Comparison of ENCODE assay signal across 18 cellular contexts in genomic region chr2:98787700-98788099, GRCh38. TPM values are rescaled to one million over a fixed set of nuclear protein-coding genes. Genes with fewer than 3 reads are reported as not detected.
DNase-seq lines count a peak whose midpoint lies in the region; ATAC-seq and TF ChIP-seq lines count a peak whose summit lies in the region.
"Had no signal": no experiment of that assay in that cellular context is flagged by ENCODE, and none has a peak within 500 bp of the region (broad histone marks: within the 10 kb centered on the region; RNA-seq: fewer than 3 reads in every experiment).

No MANE protein-coding gene starts in this region.

- H3K4me2 ChIP-seq in parathyroid adenoma (ENCODE audit: low read length) (no peak overlapping the region), SK-N-SH (no peak overlapping the region)
- H3K4me2 ChIP-seq: KMS-11 had no signal

- H3K9ac ChIP-seq in parathyroid adenoma (no peak overlapping the region), SK-N-SH (no peak overlapping the region)
- H3K9ac ChIP-seq: KMS-11 had no signal

- no peak for ATAC-seq in activated T-helper 17 cell treated with anti-CD3 and anti-CD28 coated beads, Interleukin-2, amount 50 U/mL, for 72 hours (replicated peaks)
- no peak for ATAC-seq in activated CD8-positive, alpha-beta memory T cell treated with anti-CD3 and anti-CD28 coated beads, Interleukin-2, amount 10 ng/mL, durations not matched to agents 7 days and 5 days
- ATAC-seq: Right ventricle myocardium inferior had no signal

- no peak overlapping the region for H3K4me3 Mint-ChIP-seq in Caco-2 (ENCODE audit: unreplicated experiment)
- H3K4me3 Mint-ChIP-seq in activated T-helper 17 cell treated with anti-CD3 and anti-CD28 coated beads, Interleukin-2, amount 50 U/mL, for 72 hours: no peak overlapping the region
- H3K4me3 Mint-ChIP-seq in activated CD8-positive, alpha-beta memory T cell treated with anti-CD3 and anti-CD28 coated beads, Interleukin-2, amount 10 ng/mL, durations not matched to agents 7 days and 5 days: no peak overlapping the region
- H3K4me3 Mint-ChIP-seq: CD4-positive, alpha-beta memory T cell had no signal

- H3K9me2 ChIP-seq in SK-N-SH: no peaks in the 10 kb centered on the region

- DNase-seq in Caco-2 (peak in 1 of 2 experiments; percentile 55), GM19238 (ENCODE audit: insufficient read length, low spot score) (no peak), T-helper 9 cell (no peak), SK-N-SH (no peak)
- no peak for DNase-seq in activated CD8-positive, alpha-beta memory T cell treated with anti-CD3 and anti-CD28 coated beads, Interleukin-2, amount 10 ng/mL, durations not matched to agents 7 days and 5 days
- DNase-seq: CD4-positive, alpha-beta memory T cell; IMR-90; NCI-H1105 treated with DMSO at 0.1 percent for 48 hours; NCI-H2029 treated with DMSO at 0.1 percent for 48 hours; NCI-H226; NCI-H748 treated with DMSO at 0.1 percent for 48 hours; SW 1271 had no signal

- no peaks in the 10 kb centered on the region for H3K27me3 Mint-ChIP-seq in Caco-2 (ENCODE audit: insufficient read depth, unreplicated experiment)
- no peaks in the 10 kb centered on the region for H3K27me3 Mint-ChIP-seq in activated T-helper 17 cell treated with anti-CD3 and anti-CD28 coated beads, Interleukin-2, amount 50 U/mL, for 72 hours
- peaks cover 3% of the 10 kb centered on the region for H3K27me3 Mint-ChIP-seq in activated CD8-positive, alpha-beta memory T cell treated with anti-CD3 and anti-CD28 coated beads, Interleukin-2, amount 10 ng/mL, durations not matched to agents 7 days and 5 days
- H3K27me3 Mint-ChIP-seq: CD4-positive, alpha-beta memory T cell had no signal

- H4K20me1 ChIP-seq in SK-N-SH (ENCODE audit: insufficient read depth): no peaks in the 10 kb centered on the region

- intact Hi-C loops in Caco-2 (cut with micrococcal nuclease; ENCODE audit: unreplicated experiment): no loop called here

- BruUV-seq in Caco-2 (replicated peaks; lab: Mats Ljungman, UMichigan): no TSS peak

- H3F3A ChIP-seq in SK-N-SH (replicated peaks; ENCODE audit: insufficient read depth): no peaks in the 10 kb centered on the region

- 58% methylated on average over 5 of the region's 8 CpGs for WGBS in SK-N-SH (ENCODE audit: low lambda C conversion rate)

- TF ChIP-seq CTCF in Caco-2 (IDR thresholded peaks at IDR 0.05; ENCODE audit: insufficient read depth in 1 of 2, low read depth in 1 of 2, low read length in 1 of 2, severe bottlenecking in 1 of 2, unreplicated experiment in 1 of 2) (no peak), parathyroid adenoma (IDR thresholded peaks at IDR 0.05) (no peak), SK-N-SH (IDR thresholded peaks at IDR 0.05) (no peak)

- no peaks in the 10 kb centered on the region for H3K79me2 ChIP-seq in parathyroid adenoma
- no peaks in the 10 kb centered on the region for H3K79me2 ChIP-seq in SK-N-SH (ENCODE audit: insufficient read depth)

- H3K36me3 Mint-ChIP-seq in Caco-2 (ENCODE audit: insufficient read depth, unreplicated experiment): no peaks in the 10 kb centered on the region
- H3K36me3 Mint-ChIP-seq in activated T-helper 17 cell treated with anti-CD3 and anti-CD28 coated beads, Interleukin-2, amount 50 U/mL, for 72 hours (ENCODE audit: low read depth): no peaks in the 10 kb centered on the region
- H3K36me3 Mint-ChIP-seq in activated CD8-positive, alpha-beta memory T cell treated with anti-CD3 and anti-CD28 coated beads, Interleukin-2, amount 10 ng/mL, durations not matched to agents 7 days and 5 days: no peaks in the 10 kb centered on the region
- H3K36me3 Mint-ChIP-seq: CD4-positive, alpha-beta memory T cell had no signal

- H3K4me1 ChIP-seq in Caco-2: peaks cover 22% of the 10 kb centered on the region
- peaks cover 28% of the 10 kb centered on the region for H3K4me1 ChIP-seq in parathyroid adenoma
- no peaks in the 10 kb centered on the region; a peak in 1 of 4 replicates for H3K4me1 ChIP-seq in SK-N-SH (ENCODE audit: control insufficient read depth in 1 of 2, insufficient read depth in 2 of 2, low read depth in 1 of 2, low read length in 1 of 2)

- peak overlapping the region; percentile 76 for H3K27ac Mint-ChIP-seq in Caco-2 (ENCODE audit: unreplicated experiment)
- peak overlapping the region; percentile 38 for H3K27ac Mint-ChIP-seq in activated T-helper 17 cell treated with anti-CD3 and anti-CD28 coated beads, Interleukin-2, amount 50 U/mL, for 72 hours
- H3K27ac Mint-ChIP-seq in activated CD8-positive, alpha-beta memory T cell treated with anti-CD3 and anti-CD28 coated beads, Interleukin-2, amount 10 ng/mL, durations not matched to agents 7 days and 5 days: no peak overlapping the region

- no peak for TF ChIP-seq RAD21 in SK-N-SH (IDR thresholded peaks at IDR 0.05; ENCODE audit: low read length)

- POLR2A ChIA-PET in Caco-2 (lab: Charles Lee): no interaction called here
- POLR2A ChIA-PET in SK-N-SH (lab: Yijun Ruan, JAX): no interaction called here

- peaks cover 15% of the 10 kb centered on the region for H3K9me3 Mint-ChIP-seq in Caco-2 (ENCODE audit: unreplicated experiment)
- H3K9me3 Mint-ChIP-seq in activated T-helper 17 cell treated with anti-CD3 and anti-CD28 coated beads, Interleukin-2, amount 50 U/mL, for 72 hours: no peaks in the 10 kb centered on the region
- no peaks in the 10 kb centered on the region for H3K9me3 Mint-ChIP-seq in activated CD8-positive, alpha-beta memory T cell treated with anti-CD3 and anti-CD28 coated beads, Interleukin-2, amount 10 ng/mL, durations not matched to agents 7 days and 5 days (ENCODE audit: low read depth)

- peak overlapping the region; percentile 38 for H3K27ac ChIP-seq in KOPT-K1 (ENCODE audit: low read depth, low read length, poor library complexity, severe bottlenecking)
- H3K27ac ChIP-seq in parathyroid adenoma: no peak overlapping the region
- no peak overlapping the region for H3K27ac ChIP-seq in SK-N-SH (ENCODE audit: low read depth in 2 of 2, low read length in 1 of 2)
- H3K27ac ChIP-seq: KMS-11 had no signal

- H3K9me3 ChIP-seq in Caco-2 (peaks cover 8% of the 10 kb centered on the region), KOPT-K1 (ENCODE audit: insufficient read depth, low read length, poor library complexity, severe bottlenecking) (peaks cover under 1% of the 10 kb centered on the region), parathyroid adenoma (ENCODE audit: control insufficient read depth, low read length) (no peaks in the 10 kb centered on the region), SK-N-SH (no peaks in the 10 kb centered on the region)

- no peaks in the 10 kb centered on the region for H3K36me3 ChIP-seq in Caco-2 (ENCODE audit: control insufficient read depth, insufficient read depth, low read length)
- no peaks in the 10 kb centered on the region for H3K36me3 ChIP-seq in KOPT-K1 (ENCODE audit: insufficient read depth, low read length)
- no peaks in the 10 kb centered on the region for H3K36me3 ChIP-seq in parathyroid adenoma (ENCODE audit: control insufficient read depth, insufficient read depth, low read length)
- no peaks in the 10 kb centered on the region for H3K36me3 ChIP-seq in SK-N-SH (replicated peaks in 1 of 2; ENCODE audit: control insufficient read depth in 1 of 2, insufficient read depth in 2 of 2, low read length in 1 of 2)

- H3K4me3 ChIP-seq in Caco-2 (ENCODE audit: low read depth, low read length) (no peak overlapping the region), parathyroid adenoma (ENCODE audit: low read depth, low read length) (no peak overlapping the region), SK-N-SH (ENCODE audit: low read depth in 2 of 2, low read length in 1 of 2) (no peak overlapping the region)

- TF ChIP-seq EP300 in SK-N-SH (IDR thresholded peaks at IDR 0.05; ENCODE audit: borderline replicate concordance in 1 of 2, low read depth in 1 of 2, low read length in 1 of 2): no peak

- peak overlapping the region; percentile 65 for H2AFZ ChIP-seq in parathyroid adenoma
- H2AFZ ChIP-seq in SK-N-SH (ENCODE audit: low read depth): no peak overlapping the region

- H3K27me3 ChIP-seq in Caco-2 (replicated peaks; ENCODE audit: control insufficient read depth, insufficient read depth, low read length) (no peaks in the 10 kb centered on the region), parathyroid adenoma (ENCODE audit: control insufficient read depth, insufficient read depth, low read length) (no peaks in the 10 kb centered on the region), SK-N-SH (ENCODE audit: insufficient read depth) (no peaks in the 10 kb centered on the region)

- CTCF ChIA-PET in Caco-2 (lab: Charles Lee): no interaction called here
- CTCF ChIA-PET in SK-N-SH (lab: Yijun Ruan, JAX): no interaction called here
- CTCF ChIA-PET in activated CD8-positive, alpha-beta memory T cell treated with anti-CD3 and anti-CD28 coated beads, Interleukin-2, amount 10 ng/mL, durations not matched to agents 7 days and 5 days (lab: Charles Lee): interaction anchor here (0.9 kb wide), 1 partner anchor 8 kb away, joined by 3 read pairs; no protein-coding TSS in a partner anchor

- H3K4me1 Mint-ChIP-seq in Caco-2 (ENCODE audit: low read depth, unreplicated experiment): peaks cover 25% of the 10 kb centered on the region
- peaks cover 3% of the 10 kb centered on the region for H3K4me1 Mint-ChIP-seq in activated T-helper 17 cell treated with anti-CD3 and anti-CD28 coated beads, Interleukin-2, amount 50 U/mL, for 72 hours
- no peaks in the 10 kb centered on the region for H3K4me1 Mint-ChIP-seq in activated CD8-positive, alpha-beta memory T cell treated with anti-CD3 and anti-CD28 coated beads, Interleukin-2, amount 10 ng/mL, durations not matched to agents 7 days and 5 days

TF ChIP-seq in SK-N-SH, 30 proteins besides CTCF, POLR2A, EP300 and RAD21:
- TF ChIP-seq NRF1 (IDR thresholded peaks at IDR 0.05; ENCODE audit: low read depth, low read length): no peak

RNA-seq across cellular contexts. Expression of gene MGAT4A, which starts 56.8 kb away (rescaled TPM):
- 63.7 and 72.3 TPM in 2 replicates for total RNA-seq in Caco-2 (2022)
- total RNA-seq in activated T-helper 17 cell treated with anti-CD3 and anti-CD28 coated beads, Interleukin-2, amount 50 U/mL, for 72 hours: 10 to 100 TPM; 79.7 to 99.0 TPM
- polyA plus RNA-seq in SK-N-SH (2012; rRNA removed): 0.05 and 0.07 TPM in 2 replicates
- polyA plus RNA-seq in SK-N-SH (2012; cell fraction: cytosol; rRNA removed): 0.09 and 0.33 TPM in 2 replicates
- polyA plus RNA-seq in SK-N-SH (2012; cell fraction: nucleus; rRNA removed): 0.13 and 0.37 TPM in 2 replicates
- total RNA-seq in activated CD8-positive, alpha-beta memory T cell treated with anti-CD3 and anti-CD28 coated beads, Interleukin-2, amount 10 ng/mL, durations not matched to agents 7 days and 5 days: 10 to 100 TPM; 57.4 to 72.0 TPM
- polyA plus RNA-seq: BJ, IMR-90 had no signal
